Comparison of ENCODE assay signal across 15 cellular contexts in genomic region chr7:21318190-21318915, GRCh38.
DNase-seq lines count a peak whose midpoint lies in the region; ATAC-seq and FAIRE-seq lines count a peak whose summit lies in the region.
"Had no signal": no experiment of that assay in that cellular context is flagged by ENCODE, and none has a peak within 500 bp of the region (broad histone marks: within the 10 kb centered on the region; RNA-seq: fewer than 3 reads in every experiment).

No MANE protein-coding gene starts in this region.

- DNase-seq in COR-L47 (lab: John Stamatoyannopoulos, UW) = peak; percentile 23
- DNase-seq in M059J (ENCODE audit: low read depth) = peak; percentile 7
- DNase-seq in RCC 7860 (ENCODE audit: low spot score) = no peak
- DNase-seq in glomerular endothelial cell (ENCODE audit: extremely low read depth, low read depth, low spot score) = peak; percentile 83
- no peak for DNase-seq in left lobe of liver (ENCODE audit: low spot score)
- DNase-seq in C1 segment of cervical spinal cord (lab: John Stamatoyannopoulos, UW) = no peak
- DNase-seq in posterior vena cava (ENCODE audit: low spot score) = no peak
- DNase-seq: activated CD4-positive, alpha-beta T cell treated with anti-CD3 and anti-CD28 coated beads for 36 hours; activated naive CD4-positive, alpha-beta T cell treated with anti-CD3 and anti-CD28 coated beads, Interleukin-2, amount 50 U/mL, for 16 hours; gastrocnemius medialis; NCI-H82; right cardiac atrium; stimulated activated CD4-positive, alpha-beta T cell treated with anti-CD3 and anti-CD28 coated beads, Interleukin-4, amount 100 ng/mL, for 4 hours had no signal

- intact Hi-C loops in posterior vena cava (cut with DNase I) = no loop called here

- ATAC-seq in left lobe of liver (no peak), GM21360 (IDR thresholded peaks at IDR 0.05; ENCODE audit: unreplicated experiment) (no peak)
- ATAC-seq: activated CD4-positive, alpha-beta T cell treated with anti-CD3 and anti-CD28 coated beads for 36 hours; gastrocnemius medialis; right cardiac atrium had no signal

- peak; percentile 50 for FAIRE-seq in RCC 7860 (lab: Jason Lieb, UNC)
- FAIRE-seq: D721Med had no signal

Comparison
In these comparisons a context has a peak if more than half of its experiments do, and no peak if none do; other contexts are left out.
1. DNase-seq: peak in COR-L47 (single experiment), M059J (single experiment) and glomerular endothelial cell (single experiment); none in RCC 7860 (single experiment), left lobe of liver (single experiment), C1 segment of cervical spinal cord (0 of 14) and posterior vena cava (single experiment).